8 cellular contexts compared by ENCODE assay signal in genomic region chr17:7404737-7405412, GRCh38. TPM values are rescaled to one million over a fixed set of nuclear protein-coding genes. Genes with fewer than 3 reads are reported as not detected.
DNase-seq lines count a peak whose midpoint lies in the region; ATAC-seq and TF ChIP-seq lines count a peak whose summit lies in the region.

No MANE protein-coding gene starts in this region.

- H3K9me3 ChIP-seq in CD8-positive, alpha-beta T cell (ENCODE audit: low read length), result no peaks in the 10 kb centered on the region
- H3K9me3 ChIP-seq in PC-3 (ENCODE audit: low read length) (no peaks in the 10 kb centered on the region), ascending aorta (no peaks in the 10 kb centered on the region), iPS-15b (ENCODE audit: control insufficient read depth, insufficient read depth, low read length) (no peaks in the 10 kb centered on the region), spleen (no peaks in the 10 kb centered on the region)

- peak overlapping the region; percentile 71 for H2AFZ ChIP-seq in PC-3 (ENCODE audit: low read length)

- TF ChIP-seq CTCF in CD8-positive, alpha-beta T cell (IDR thresholded peaks at IDR 0.05), result no peak
- TF ChIP-seq CTCF in PC-3 (conservative IDR thresholded peaks at IDR 0.05; ENCODE audit: low read depth, low read length) (no peak), ascending aorta (IDR thresholded peaks at IDR 0.05) (no peak), spleen (IDR thresholded peaks at IDR 0.05 in 8 of 11, conservative IDR thresholded peaks at IDR 0.05 in 3 of 11) (peak in 3 of 11 experiments; percentile 27 to 30 (median 28))

- H3K4me3 ChIP-seq in CD8-positive, alpha-beta T cell (ENCODE audit: low read depth, low read length), result peak overlapping the region; percentile 83
- H3K4me3 ChIP-seq in H7 (ENCODE audit: insufficient read depth, low read depth, low read length) (peak overlapping the region; percentile 82), PC-3 (ENCODE audit: low read length) (peak overlapping the region; percentile 81), ascending aorta (peak overlapping the region; percentile 67 to 85), iPS-15b (ENCODE audit: low read depth, low read length) (peak overlapping the region; percentile 88), spleen (peak overlapping the region; percentile 46 to 90 (median 64))

- no peaks in the 10 kb centered on the region for H3K9me3 Mint-ChIP-seq in CD8-positive, alpha-beta T cell

- POLR2A ChIA-PET in CD8-positive, alpha-beta T cell (lab: Charles Lee), result interaction anchor here (0.6 to 2.4 kb wide), 9 partner anchors 11 to 791 kb away, joined by 3 to 20 read pairs (median 4); partner anchors contain the start of genes ACAP1, NEURL4, PLSCR3 and POLR2A
- POLR2A ChIA-PET in PC-3 (lab: Charles Lee; ENCODE audit: unreplicated experiment), result interaction anchor here (0.6 kb wide), 1 partner anchor 157 kb away, joined by 3 read pairs; no protein-coding TSS in a partner anchor

- H3K36me3 Mint-ChIP-seq in CD8-positive, alpha-beta T cell, result peaks cover 3% of the 10 kb centered on the region

- H3K4me3 Mint-ChIP-seq in CD8-positive, alpha-beta T cell, result peak overlapping the region; percentile 95

- peak overlapping the region; percentile 93 for H3K4me2 ChIP-seq in PC-3 (ENCODE audit: low read length)

- H3K27me3 ChIP-seq in CD8-positive, alpha-beta T cell (ENCODE audit: insufficient read depth, low read length), result no peaks in the 10 kb centered on the region
- H3K27me3 ChIP-seq in H7 (ENCODE audit: control insufficient read depth, insufficient read depth, low read length) (peaks cover 11% of the 10 kb centered on the region), PC-3 (ENCODE audit: low read length) (no peaks in the 10 kb centered on the region), ascending aorta (no peaks in the 10 kb centered on the region), iPS-15b (ENCODE audit: control insufficient read depth, insufficient read depth, low read length) (peaks cover 7% of the 10 kb centered on the region), spleen (replicated peaks in 1 of 7) (peaks cover 0 to 30% (median 7%) of the 10 kb centered on the region in 7 donors)

- peaks cover 24% of the 10 kb centered on the region for H3K4me1 ChIP-seq in CD8-positive, alpha-beta T cell (ENCODE audit: insufficient read depth, low read length)
- H3K4me1 ChIP-seq in PC-3 (ENCODE audit: insufficient read depth, low read length), result peaks cover 9% of the 10 kb centered on the region
- peaks cover 0 to 22% of the 10 kb centered on the region in 2 donors for H3K4me1 ChIP-seq in ascending aorta
- H3K4me1 ChIP-seq in iPS-15b (ENCODE audit: control insufficient read depth, insufficient read depth, low read length), result peaks cover 7% of the 10 kb centered on the region
- H3K4me1 ChIP-seq in spleen, result peaks cover 8 to 43% (median 26%) of the 10 kb centered on the region in 6 donors

- H3F3A ChIP-seq in PC-3 (ENCODE audit: low read length, unreplicated experiment), result no peaks in the 10 kb centered on the region

- peaks cover 6% of the 10 kb centered on the region; the same call in 1 of the 2 replicates for H3K79me2 ChIP-seq in PC-3 (ENCODE audit: low read length)

- no TSS peak for BruUV-seq in PC-3 (replicated peaks; lab: Mats Ljungman, UMichigan)

- CTCF ChIA-PET in CD8-positive, alpha-beta T cell (lab: Charles Lee), result interaction anchor here (1.0 to 4.7 kb wide), 3 partner anchors 31 to 54 kb away, joined by 3 to 24 read pairs (median 4); partner anchors contain the start of gene TMEM102
- CTCF ChIA-PET in PC-3 (lab: Charles Lee), result interaction anchor here (0.8 to 1.1 kb wide), 4 partner anchors 11 to 284 kb away, joined by 3 to 6 read pairs (median 4); partner anchors contain the start of genes ACADVL, DLG4 and PLSCR3

- no peaks in the 10 kb centered on the region for H4K20me1 ChIP-seq in PC-3 (ENCODE audit: low read length)

- intact Hi-C loops in CD8-positive, alpha-beta T cell (cut with DNase I, micrococcal nuclease), result loop anchor here (1.0 to 10.0 kb wide), 11 partner anchors 11 to 960 kb away; partner anchors contain the start of genes EIF5A (in 2 of the 2), PLSCR3 (in 2 of the 2), POLR2A (in 2 of the 2) and TMEM102 (in 2 of the 2)
- intact Hi-C loops in PC-3 (cut with micrococcal nuclease) (loop anchor here (1.0 kb wide), 2 partner anchors 11 to 30 kb away; partner anchors contain the start of genes PLSCR3 and TMEM102), ascending aorta (cut with DNase I) (loop anchor here (1.0 to 10.0 kb wide), 6 partner anchors 11 to 280 kb away; partner anchors contain the start of genes PLSCR3, POLR2A, SENP3 and TMEM102), spleen (cut with DNase I; ENCODE audit: low total_unique reads) (no loop called here)

- 1 to 2% (median 1%) methylated on average over 40 to 68 of the region's 68 CpGs for WGBS in spleen, 5 donors

- no peaks in the 10 kb centered on the region for H3K36me3 ChIP-seq in CD8-positive, alpha-beta T cell (ENCODE audit: insufficient read depth, low read length)
- H3K36me3 ChIP-seq in H7 (replicated peaks; ENCODE audit: control insufficient read depth, insufficient read depth, low read length), result peaks cover 9% of the 10 kb centered on the region
- no peaks in the 10 kb centered on the region for H3K36me3 ChIP-seq in PC-3 (ENCODE audit: low read depth, low read length)
- peaks cover 0 to 7% of the 10 kb centered on the region in 2 donors for H3K36me3 ChIP-seq in ascending aorta
- H3K36me3 ChIP-seq in iPS-15b (ENCODE audit: control insufficient read depth, insufficient read depth, low read length), result peaks cover 19% of the 10 kb centered on the region
- H3K36me3 ChIP-seq in spleen, result no peaks in the 10 kb centered on the region

- DNase-seq in CD8-positive, alpha-beta T cell, result peak in 3 of 7 experiments; percentile 55 to 81 (median 77)
- peak; percentile 95 for DNase-seq in H7
- DNase-seq in PC-3, result no peak
- DNase-seq in ascending aorta (ENCODE audit: low spot score in 2 of 2), result peak in 1 of 2 donors; percentile 86
- DNase-seq in spleen, result peak; percentile 92
- DNase-seq in NAMALWA (ENCODE audit: low spot score), result no peak
- DNase-seq in foreskin melanocyte, result no peak

- H3K27me3 Mint-ChIP-seq in CD8-positive, alpha-beta T cell (ENCODE audit: low read depth), result no peaks in the 10 kb centered on the region

- H3K9ac ChIP-seq in PC-3 (ENCODE audit: low read length) (peak overlapping the region; percentile 60), iPS-15b (ENCODE audit: low read depth, low read length) (peak overlapping the region; percentile 85)

- H3K27ac Mint-ChIP-seq in CD8-positive, alpha-beta T cell, result peak overlapping the region; percentile 96

- ATAC-seq in CD8-positive, alpha-beta T cell, result peak; percentile 53
- peak; percentile 28 for ATAC-seq in PC-3

- H3K4me1 Mint-ChIP-seq in CD8-positive, alpha-beta T cell (ENCODE audit: low read depth), result peaks cover 34% of the 10 kb centered on the region

- TF ChIP-seq POLR2A in spleen (IDR thresholded peaks at IDR 0.05), result no peak

- peak overlapping the region; percentile 61 for H3K27ac ChIP-seq in CD8-positive, alpha-beta T cell (ENCODE audit: low read depth, low read length)
- H3K27ac ChIP-seq in PC-3 (ENCODE audit: low read length) (no peak overlapping the region), ascending aorta (peak overlapping the region; percentile 89 to 92), spleen (peak overlapping the region; percentile 60 to 91 (median 83))

- H3K9me2 ChIP-seq in PC-3 (replicated peaks; ENCODE audit: low read length), result no peaks in the 10 kb centered on the region

RNA-seq across cellular contexts. Expression of gene TMEM256, which starts 1.0 kb away (rescaled TPM):
- total RNA-seq in CD8-positive, alpha-beta T cell, result 10 to 100 TPM; 27.1 to 29.1 TPM
- total RNA-seq in H7 (2014; rRNA removed; shearing (Covaris generic)), result 280 and 385 TPM in 2 replicates
- total RNA-seq in PC-3 (2014; rRNA removed) (56.6 and 82.4 TPM in 2 replicates), ascending aorta (241 TPM), spleen (10 to 100 TPM; 39.1 to 82.5 (median 50.3) TPM)
- 100 to 1,000 TPM; 175 to 193 (median 179) TPM for polyA plus RNA-seq in spleen

RNA-seq across cellular contexts. Expression of gene NLGN2, which starts 2.8 kb away (rescaled TPM):
- total RNA-seq in CD8-positive, alpha-beta T cell, result 10 to 100 TPM; 12.9 to 15.7 TPM
- 11.6 and 15.7 TPM in 2 replicates for total RNA-seq in H7 (2014; rRNA removed; shearing (Covaris generic))
- total RNA-seq in PC-3 (2014; rRNA removed) (7.4 and 12.7 TPM in 2 replicates), ascending aorta (34.3 TPM), spleen (10 to 100 TPM in 6 of 7 donors, 1 to 10 TPM in 1; 8.7 to 23.0 (median 13.0) TPM)
- 1 to 10 TPM; 2.2 to 6.5 (median 4.3) TPM for polyA plus RNA-seq in spleen

RNA-seq across cellular contexts. Expression of gene PLSCR3, which starts 10.6 kb away (rescaled TPM):
- 10 to 100 TPM; 38.1 TPM for total RNA-seq in CD8-positive, alpha-beta T cell
- 26.5 and 27.8 TPM in 2 replicates for total RNA-seq in H7 (2014; rRNA removed; shearing (Covaris generic))
- total RNA-seq in PC-3 (2014; rRNA removed) (53.8 and 62.7 TPM in 2 replicates), ascending aorta (297 TPM), spleen (10 to 100 TPM; 34.1 to 63.2 (median 51.1) TPM)
- polyA plus RNA-seq in spleen, result 10 to 100 TPM; 31.3 to 45.9 (median 33.3) TPM

RNA-seq across cellular contexts. Expression of gene SPEM1, which starts 15.2 kb away (rescaled TPM):
- not detected for total RNA-seq in CD8-positive, alpha-beta T cell
- not detected in 2 replicates for total RNA-seq in H7 (2014; rRNA removed; shearing (Covaris generic))
- total RNA-seq in PC-3 (2014; rRNA removed) (not detected in 2 replicates), ascending aorta (not detected), spleen (not detected)
- polyA plus RNA-seq in spleen, result not detected

RNA-seq across cellular contexts. Expression of gene SPEM2, which starts 20.5 kb away (rescaled TPM):
- total RNA-seq in CD8-positive, alpha-beta T cell, result not detected
- not detected in 2 replicates for total RNA-seq in H7 (2014; rRNA removed; shearing (Covaris generic))
- not detected in 2 replicates for total RNA-seq in PC-3 (2014; rRNA removed)
- not detected for total RNA-seq in ascending aorta
- not detected for total RNA-seq in spleen
- polyA plus RNA-seq in spleen, result not detected

Comparison
In these comparisons a context has a peak if more than half of its experiments do, and no peak if none do; other contexts are left out.
1. DNase-seq: peak in H7 (single experiment) and spleen (single experiment); none in PC-3 (single experiment), NAMALWA (single experiment) and foreskin melanocyte (single experiment).
2. Peak in every context shown above with its lines, with median percentiles within 50 percentile points of each other: H3K4me3 ChIP-seq.